Comparison of ENCODE assay signal across 9 cellular contexts in the genomic region with DNA sequence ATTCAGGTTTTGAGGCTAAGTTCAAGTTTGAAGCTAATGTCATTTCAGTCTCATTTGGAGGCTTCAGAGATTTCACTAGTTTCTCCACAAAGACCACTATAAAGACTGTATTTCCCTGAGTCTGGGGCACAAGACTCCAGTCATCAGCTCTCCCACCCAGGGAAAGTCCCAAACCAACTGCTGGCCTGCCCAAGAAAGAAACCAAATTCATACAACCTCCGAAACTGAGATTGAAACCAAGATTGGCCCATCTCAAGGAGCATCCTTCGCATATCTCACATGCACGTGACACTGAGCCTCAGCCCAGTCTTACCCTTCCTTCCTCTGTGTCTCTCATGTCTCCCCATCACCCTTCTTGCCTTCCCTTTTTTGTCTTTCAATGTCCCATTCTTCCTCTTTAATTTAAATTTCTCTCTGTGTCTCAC. TPM values are rescaled to one million over a fixed set of nuclear protein-coding genes. Genes with fewer than 3 reads are reported as not detected.
DNase-seq lines count a peak whose midpoint lies in the region; ATAC-seq, FAIRE-seq and TF ChIP-seq lines count a peak whose summit lies in the region.
"Had no signal": no experiment of that assay in that cellular context is flagged by ENCODE, and none has a peak within 500 bp of the region (broad histone marks: within the 10 kb centered on the region; RNA-seq: fewer than 3 reads in every experiment).

No MANE protein-coding gene starts in this region.

- intact Hi-C loops in tibial artery (cut with DNase I; ENCODE audit: low total_unique reads), result no loop called here

- H2BK12ac ChIP-seq in H1 (ENCODE audit: low read depth, low read length), result no peak overlapping the region

- WGBS in H1 (ENCODE audit: extremely low coverage in 1 of 2, insufficient coverage in 1 of 2, insufficient read length in 1 of 2, insufficient replicate concordance in 2 of 2, low coverage in 1 of 2, low lambda C conversion rate in 2 of 2, missing lambda C conversion rate in 1 of 2), 2 experiments, result 81% methylated on average over 3 of the region's 3 CpGs; no CpG with 5 or more reads in 1 of the 2 experiments

- no peak overlapping the region for H2BK120ac ChIP-seq in H1 (replicated peaks; ENCODE audit: low read depth, low read length)

- in situ Hi-C loops in GM18951 (cut with MboI; ENCODE audit: low sequenced_read_pairs, unreplicated experiment), result no loop called here

- H3K79me2 ChIP-seq in H1 (ENCODE audit: control insufficient read depth in 1 of 2, insufficient read depth in 2 of 2, low read length in 2 of 2), result no peaks in the 10 kb centered on the region

- H3K4me3 ChIP-seq in H1 (ENCODE audit: extremely low read depth in 1 of 4, insufficient read depth in 2 of 4, low read depth in 3 of 4, low read length in 4 of 4) (no peak overlapping the region), MG63 (no peak overlapping the region), tibial artery (no peak overlapping the region)

- no peak overlapping the region for H3K9ac ChIP-seq in H1 (replicated peaks in 1 of 4; ENCODE audit: extremely low read depth in 1 of 4, low read depth in 3 of 4, low read length in 3 of 4)

- 0 out of 2 replicates have a peak overlapping the region, but pooled peaks have one; percentile 21 for H2BK20ac ChIP-seq in H1 (ENCODE audit: low read length)

- H4K20me1 ChIP-seq in H1 (replicated peaks in 1 of 2; ENCODE audit: control insufficient read depth in 1 of 2, insufficient read depth in 2 of 2, low read length in 2 of 2), result no peaks in the 10 kb centered on the region

- H4K8ac ChIP-seq in H1 (ENCODE audit: extremely low read depth, insufficient read depth, low read length), result no peak overlapping the region

- no peak overlapping the region for H3K4ac ChIP-seq in H1 (replicated peaks; ENCODE audit: insufficient read length, low read depth, low read length)

- H3K23ac ChIP-seq in H1 (ENCODE audit: insufficient read length), result no peak overlapping the region

- no peaks in the 10 kb centered on the region for H3K79me1 ChIP-seq in H1 (ENCODE audit: low read depth, low read length)

- CTCF ChIA-PET in H1 (lab: Charles Lee; ENCODE audit: partially characterized antibody), result interaction anchor here (1.1 to 4.9 kb wide), 6 partner anchors 11 to 28 kb away, joined by 3 to 47 read pairs (median 8); a partner anchor contains a TSS

- peaks cover 3% of the 10 kb centered on the region; the same call in 1 of the 2 replicates for H3K23me2 ChIP-seq in H1 (ENCODE audit: low read depth, low read length)

- FAIRE-seq in H1 (lab: Jason Lieb, UNC), result no peak

- POLR2A ChIA-PET in H1 (lab: Charles Lee; ENCODE audit: partially characterized antibody), result interaction anchor here (0.7 to 5.5 kb wide), 5 partner anchors 11 to 84 kb away, joined by 3 to 27 read pairs (median 6); a partner anchor contains a TSS

- H3K4me1 ChIP-seq in H1 (replicated peaks in 1 of 4; ENCODE audit: control insufficient read depth in 3 of 4, insufficient read depth in 4 of 4, low read length in 3 of 4), result no peaks in the 10 kb centered on the region; a peak in 2 of 7 replicates
- no peaks in the 10 kb centered on the region for H3K4me1 ChIP-seq in tibial artery

- H3K18ac ChIP-seq in H1 (ENCODE audit: extremely low read depth, low read length), result no peak overlapping the region

- H3K9me3 ChIP-seq in H1 (ENCODE audit: insufficient read depth in 2 of 2, low read depth in 1 of 2, low read length in 1 of 2) (no peaks in the 10 kb centered on the region), MG63 (no peaks in the 10 kb centered on the region), tibial artery (no peaks in the 10 kb centered on the region)

- H2BK5ac ChIP-seq in H1 (ENCODE audit: low read depth, low read length), result no peak overlapping the region

- no peak overlapping the region for H4K5ac ChIP-seq in H1 (ENCODE audit: insufficient read length, low read depth, low read length)

- H2AFZ ChIP-seq in H1 (ENCODE audit: low read length), result no peak overlapping the region

- DNase-seq in H1 (ENCODE audit: low read depth in 1 of 2, low spot score in 2 of 2) (no peak), MG63 (no peak), amniotic stem cell (lab: John Stamatoyannopoulos, UW) (no peak), tibial artery (no peak), NK-92 (lab: John Stamatoyannopoulos, UW; ENCODE audit: unreplicated experiment) (no peak)

- no peak overlapping the region for H3K14ac ChIP-seq in H1 (ENCODE audit: insufficient read length)

- TF ChIP-seq POLR2A in GM18951 (IDR thresholded peaks at IDR 0.05; ENCODE audit: extremely low read depth, insufficient read depth, insufficient read length), result peak; percentile 38
- TF ChIP-seq POLR2A in Raji (IDR thresholded peaks at IDR 0.05; ENCODE audit: insufficient read depth, low read depth, low read length), result peak; percentile 35; the same call in 1 of the 2 replicates
- TF ChIP-seq POLR2A in H1 (IDR thresholded peaks at IDR 0.05; ENCODE audit: control extremely low read depth in 1 of 2, low read depth in 2 of 2, low read length in 2 of 2), result no peak

- TF ChIP-seq RAD21 in H1 (IDR thresholded peaks at IDR 0.05 in 1 of 2, conservative IDR thresholded peaks at IDR 0.05 in 1 of 2; ENCODE audit: low read depth in 2 of 2, low read length in 2 of 2), result no peak

- 0 out of 2 replicates have a peak overlapping the region, but pooled peaks have one; percentile 28 for H2AK5ac ChIP-seq in H1 (ENCODE audit: low read depth, low read length)

- no peak overlapping the region for H3K4me2 ChIP-seq in H1 (ENCODE audit: insufficient read depth in 1 of 2, low read depth in 2 of 2, low read length in 2 of 2)

- H3K27me3 ChIP-seq in H1 (replicated peaks in 1 of 4; ENCODE audit: control insufficient read depth in 3 of 4, extremely low read depth in 1 of 4, insufficient read depth in 3 of 4, low read length in 3 of 4), result no peaks in the 10 kb centered on the region
- no peaks in the 10 kb centered on the region for H3K27me3 ChIP-seq in MG63
- peaks cover 0 to 44% of the 10 kb centered on the region in 2 donors for H3K27me3 ChIP-seq in tibial artery

- H3K56ac ChIP-seq in H1 (replicated peaks; ENCODE audit: insufficient read length, low read depth, low read length), result no peak overlapping the region

- H4K91ac ChIP-seq in H1 (replicated peaks; ENCODE audit: insufficient read length, low read length), result no peak overlapping the region

- TF ChIP-seq EP300 in H1 (IDR thresholded peaks at IDR 0.05; ENCODE audit: borderline replicate concordance in 1 of 2, low read depth in 2 of 2, low read length in 2 of 2), result no peak

- H3K36me3 ChIP-seq in H1 (ENCODE audit: control insufficient read depth in 2 of 4, insufficient read depth in 4 of 4, low read length in 3 of 4), result no peaks in the 10 kb centered on the region
- no peaks in the 10 kb centered on the region for H3K36me3 ChIP-seq in MG63
- H3K36me3 ChIP-seq in tibial artery, result no peaks in the 10 kb centered on the region

- H3K27ac ChIP-seq in H1 (ENCODE audit: low read depth, low read length), result no peak overlapping the region
- H3K27ac ChIP-seq in tibial artery, result no peak overlapping the region

- TF ChIP-seq CTCF in H1 (IDR thresholded peaks at IDR 0.05; ENCODE audit: control extremely low read depth in 1 of 3, insufficient read depth in 1 of 3, low read depth in 1 of 3, low read length in 3 of 3) (no peak), tibial artery (IDR thresholded peaks at IDR 0.05) (no peak)

- peak; percentile 73 for ATAC-seq in HG02840 (IDR thresholded peaks at IDR 0.05; ENCODE audit: low FRiP score, unreplicated experiment)

- peak overlapping the region; percentile 72; the same call in 1 of the 2 replicates for H2BK15ac ChIP-seq in H1 (ENCODE audit: low read length)

RNA-seq across cellular contexts. Expression of a gene that starts 3.5 kb away (rescaled TPM):
- not detected in 2 replicates for total RNA-seq in H1 (2021; fragmentation: NEBNext Ultra II Directional; extraction: Animal tissue kit (Norgen Biotek cat#: 25700))
- not detected in 2 replicates for polyA plus RNA-seq in H1 (2011; rRNA removed)
- 0.05 TPM for polyA plus RNA-seq in H1 (2011; cell fraction: cytosol; rRNA removed)
- 0.21 TPM for polyA plus RNA-seq in H1 (2011; cell fraction: nucleus; rRNA removed)
- polyA plus RNA-seq in H1 (2012, experiment 1 of 2), result not detected in 4 replicates
- not detected for polyA plus RNA-seq in H1 (2012, experiment 2 of 2)
- polyA plus RNA-seq in H1 (2013, experiment 1 of 2), result 0.08 TPM
- polyA plus RNA-seq in H1 (2013, experiment 2 of 2), result not detected
- polyA minus RNA-seq in H1 (2011; rRNA and poly(A)+ RNA removed), result not detected in 2 replicates
- polyA minus RNA-seq in H1 (2011; cell fraction: cytosol; rRNA and poly(A)+ RNA removed), result not detected
- polyA minus RNA-seq in H1 (2011; cell fraction: nucleus; rRNA and poly(A)+ RNA removed), result not detected
- not detected in 2 replicates for total RNA-seq in MG63 (2014; rRNA removed; shearing (Covaris generic); ENCODE audit: low replicate concordance)
- total RNA-seq: NCI-H460 had no signal

RNA-seq across cellular contexts. Expression of a gene that starts 6.8 kb away (rescaled TPM):
- not detected in 2 replicates for total RNA-seq in H1 (2021; fragmentation: NEBNext Ultra II Directional; extraction: Animal tissue kit (Norgen Biotek cat#: 25700))
- not detected in 2 replicates for polyA plus RNA-seq in H1 (2011; rRNA removed)
- polyA plus RNA-seq in H1 (2011; cell fraction: cytosol; rRNA removed), result not detected
- not detected for polyA plus RNA-seq in H1 (2011; cell fraction: nucleus; rRNA removed)
- not detected in 4 replicates for polyA plus RNA-seq in H1 (2012, experiment 1 of 2)
- polyA plus RNA-seq in H1 (2012, experiment 2 of 2), result not detected
- 0.02 TPM for polyA plus RNA-seq in H1 (2013, experiment 1 of 2)
- polyA plus RNA-seq in H1 (2013, experiment 2 of 2), result not detected
- not detected in 2 replicates for polyA minus RNA-seq in H1 (2011; rRNA and poly(A)+ RNA removed)
- polyA minus RNA-seq in H1 (2011; cell fraction: cytosol; rRNA and poly(A)+ RNA removed), result not detected
- polyA minus RNA-seq in H1 (2011; cell fraction: nucleus; rRNA and poly(A)+ RNA removed), result not detected
- not detected in 2 replicates for total RNA-seq in MG63 (2014; rRNA removed; shearing (Covaris generic); ENCODE audit: low replicate concordance)
- total RNA-seq: NCI-H460 had no signal

RNA-seq across cellular contexts. Expression of a gene that starts 13.7 kb away (rescaled TPM):
- total RNA-seq in H1 (2021; fragmentation: NEBNext Ultra II Directional; extraction: Animal tissue kit (Norgen Biotek cat#: 25700)), result 0.43 TPM in 1 of 2 replicates, not detected in the other
- polyA plus RNA-seq in H1 (2011; rRNA removed), result 0.47 and 0.77 TPM in 2 replicates
- 0.39 TPM for polyA plus RNA-seq in H1 (2011; cell fraction: cytosol; rRNA removed)
- 0.19 TPM for polyA plus RNA-seq in H1 (2011; cell fraction: nucleus; rRNA removed)
- 0.17 to 0.89 TPM (median 0.46 TPM) in 3 of 4 replicates, not detected in the other for polyA plus RNA-seq in H1 (2012, experiment 1 of 2)
- not detected for polyA plus RNA-seq in H1 (2012, experiment 2 of 2)
- 0.28 TPM for polyA plus RNA-seq in H1 (2013, experiment 1 of 2)
- 0.20 TPM for polyA plus RNA-seq in H1 (2013, experiment 2 of 2)
- polyA minus RNA-seq in H1 (2011; rRNA and poly(A)+ RNA removed), result not detected in 2 replicates
- not detected for polyA minus RNA-seq in H1 (2011; cell fraction: cytosol; rRNA and poly(A)+ RNA removed)
- not detected for polyA minus RNA-seq in H1 (2011; cell fraction: nucleus; rRNA and poly(A)+ RNA removed)
- total RNA-seq in MG63 (2014; rRNA removed; shearing (Covaris generic); ENCODE audit: low replicate concordance), result not detected in 2 replicates
- total RNA-seq: NCI-H460 had no signal

RNA-seq across cellular contexts. Expression of a gene that starts 17.5 kb away (rescaled TPM):
- not detected in 2 replicates for total RNA-seq in H1 (2021; fragmentation: NEBNext Ultra II Directional; extraction: Animal tissue kit (Norgen Biotek cat#: 25700))
- 0.25 TPM in 1 of 2 replicates, not detected in the other for polyA plus RNA-seq in H1 (2011; rRNA removed)
- polyA plus RNA-seq in H1 (2011; cell fraction: cytosol; rRNA removed), result 0.40 TPM
- 0.24 TPM for polyA plus RNA-seq in H1 (2011; cell fraction: nucleus; rRNA removed)
- polyA plus RNA-seq in H1 (2012, experiment 1 of 2), result 0.20 to 0.48 TPM (median 0.37 TPM) in 3 of 4 replicates, not detected in the other
- not detected for polyA plus RNA-seq in H1 (2012, experiment 2 of 2)
- 0.26 TPM for polyA plus RNA-seq in H1 (2013, experiment 1 of 2)
- 0.20 TPM for polyA plus RNA-seq in H1 (2013, experiment 2 of 2)
- 0.83 TPM in 1 of 2 replicates, not detected in the other for polyA minus RNA-seq in H1 (2011; rRNA and poly(A)+ RNA removed)
- not detected for polyA minus RNA-seq in H1 (2011; cell fraction: cytosol; rRNA and poly(A)+ RNA removed)
- polyA minus RNA-seq in H1 (2011; cell fraction: nucleus; rRNA and poly(A)+ RNA removed), result not detected
- total RNA-seq in MG63 (2014; rRNA removed; shearing (Covaris generic); ENCODE audit: low replicate concordance), result not detected in 2 replicates
- total RNA-seq: NCI-H460 had no signal

RNA-seq across cellular contexts. Expression of a gene that starts 21.1 kb away (rescaled TPM):
- 10.8 and 11.2 TPM in 2 replicates for total RNA-seq in H1 (2021; fragmentation: NEBNext Ultra II Directional; extraction: Animal tissue kit (Norgen Biotek cat#: 25700))
- polyA plus RNA-seq in H1 (2011; rRNA removed), result 7.5 and 17.0 TPM in 2 replicates
- polyA plus RNA-seq in H1 (2011; cell fraction: cytosol; rRNA removed), result 11.8 TPM
- polyA plus RNA-seq in H1 (2011; cell fraction: nucleus; rRNA removed), result 20.7 TPM
- polyA plus RNA-seq in H1 (2012, experiment 1 of 2), result 6.7 to 13.7 TPM (median 12.1 TPM) in 4 replicates
- 9.5 TPM for polyA plus RNA-seq in H1 (2012, experiment 2 of 2)
- polyA plus RNA-seq in H1 (2013, experiment 1 of 2), result 10.1 TPM
- 11.0 TPM for polyA plus RNA-seq in H1 (2013, experiment 2 of 2)
- polyA minus RNA-seq in H1 (2011; rRNA and poly(A)+ RNA removed), result 1.8 and 2.6 TPM in 2 replicates
- 6.5 TPM for polyA minus RNA-seq in H1 (2011; cell fraction: cytosol; rRNA and poly(A)+ RNA removed)
- 10.5 TPM for polyA minus RNA-seq in H1 (2011; cell fraction: nucleus; rRNA and poly(A)+ RNA removed)
- total RNA-seq in MG63 (2014; rRNA removed; shearing (Covaris generic); ENCODE audit: low replicate concordance), result 19.7 and 29.3 TPM in 2 replicates

Comparison
In these comparisons a context has a peak if more than half of its experiments do, and no peak if none do; other contexts are left out.
1. POLR2A ChIP-seq: peak in GM18951 (single experiment) and Raji (single experiment); none in H1 (0 of 2).